1 cellular context compared by ENCODE assay signal in genomic region chrY:13501215-13501614, GRCh38.
TF ChIP-seq lines count a peak whose summit lies in the region.

No MANE protein-coding gene starts in this region.

TF ChIP-seq in endothelial cell of umbilical vein, 7 proteins besides CTCF, POLR2A, EP300 and RAD21:
- TF ChIP-seq POLR2AphosphoS5 (IDR thresholded peaks at IDR 0.05; ENCODE audit: insufficient read depth, low read depth, low read length) = no peak
- TF ChIP-seq FOS (IDR thresholded peaks at IDR 0.05; ENCODE audit: borderline replicate concordance, insufficient read depth, low read length) = no peak
- no peak for TF ChIP-seq GATA2 (IDR thresholded peaks at IDR 0.05; ENCODE audit: insufficient read depth, insufficient read length, low read depth, low read length)
- TF ChIP-seq EZH2 (IDR thresholded peaks at IDR 0.05; ENCODE audit: borderline replicate concordance, low read depth, low read length, severe bottlenecking) = no peak
- no peak for TF ChIP-seq MYC (IDR thresholded peaks at IDR 0.05; ENCODE audit: low read depth, low read length)
- TF ChIP-seq JUN (IDR thresholded peaks at IDR 0.05; ENCODE audit: borderline replicate concordance, insufficient read depth, insufficient read length, low read depth) = no peak
- TF ChIP-seq MAX (IDR thresholded peaks at IDR 0.05; ENCODE audit: insufficient read depth, insufficient read length) = no peak
